Comparison of ENCODE assay signal across 17 cellular contexts in the genomic region with DNA sequence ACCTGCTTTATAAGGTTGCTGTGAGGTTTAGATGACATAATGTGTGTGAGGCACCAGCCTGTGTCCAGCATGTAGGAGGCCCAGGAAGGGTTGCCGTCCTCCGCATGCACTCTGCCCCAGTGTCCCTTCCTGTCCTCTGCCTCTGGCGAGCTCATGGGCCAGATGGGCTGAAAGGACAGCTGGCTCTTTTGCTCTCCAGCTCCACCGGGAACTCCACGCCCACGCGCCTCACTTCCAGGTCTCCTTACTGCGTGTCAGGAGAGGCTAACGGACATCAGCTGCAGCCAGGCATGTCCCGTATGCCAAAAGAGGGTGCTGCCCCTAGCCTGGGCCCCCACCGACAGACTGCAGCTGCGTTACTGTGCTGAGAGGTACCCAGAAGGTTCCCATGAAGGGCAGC. TPM values are rescaled to one million over a fixed set of nuclear protein-coding genes. Genes with fewer than 3 reads are reported as not detected.
"Had no signal": no experiment of that assay in that cellular context is flagged by ENCODE, and none has a peak within 500 bp of the region (broad histone marks: within the 10 kb centered on the region; RNA-seq: fewer than 3 reads in every experiment).

No MANE protein-coding gene starts in this region.

- H3K36me3 ChIP-seq: cardiac muscle cell, colonic mucosa had no signal

- DNase-seq: activated CD4-positive, alpha-beta memory T cell treated with anti-CD3 and anti-CD28 coated beads for 36 hours; activated CD4-positive, CD25-positive, alpha-beta regulatory T cell treated with anti-CD3 and anti-CD28 coated beads, Interleukin-2, amount 50 U/mL, for 72 hours; activated naive CD4-positive, alpha-beta T cell; activated T-cell treated with anti-CD3 and anti-CD28 coated beads, Interleukin-2, amount 50 U/mL, for 72 hours; colonic mucosa; esophagus squamous epithelium; midbrain; naive thymus-derived CD8-positive, alpha-beta T cell; stimulated activated CD4-positive, alpha-beta T cell treated with anti-CD3 and anti-CD28 coated beads, Interleukin-15, amount 100 ng/mL, for 24 hours; stimulated activated CD4-positive, alpha-beta T cell treated with anti-CD3 and anti-CD28 coated beads, Interleukin-4, amount 100 ng/mL, for 4 hours; stimulated activated naive CD8-positive, alpha-beta T cell treated with anti-CD3 and anti-CD28 coated beads, Interleukin-15, amount 100 ng/mL, for 72 hours; testis; upper lobe of right lung had no signal

- FAIRE-seq: astrocyte had no signal

- H3K4me1 Mint-ChIP-seq: naive thymus-derived CD8-positive, alpha-beta T cell; stimulated activated naive CD8-positive, alpha-beta T cell treated with anti-CD3 and anti-CD28 coated beads, Interleukin-15, amount 100 ng/mL, for 72 hours had no signal

- H3K27ac Mint-ChIP-seq: activated CD4-positive, alpha-beta memory T cell treated with anti-CD3 and anti-CD28 coated beads for 36 hours; activated T-cell treated with anti-CD3 and anti-CD28 coated beads, Interleukin-2, amount 50 U/mL, for 72 hours; stimulated activated naive CD8-positive, alpha-beta T cell treated with anti-CD3 and anti-CD28 coated beads, Interleukin-15, amount 100 ng/mL, for 72 hours had no signal

- H3K4me3 ChIP-seq: cardiac muscle cell, colonic mucosa, esophagus squamous epithelium, heart left ventricle, lung, testis, upper lobe of right lung had no signal

- H3K9me3 ChIP-seq: colonic mucosa, esophagus squamous epithelium, heart left ventricle, testis, upper lobe of right lung had no signal

- H3K27me3 Mint-ChIP-seq: activated CD4-positive, alpha-beta memory T cell treated with anti-CD3 and anti-CD28 coated beads for 36 hours; naive thymus-derived CD8-positive, alpha-beta T cell; stimulated activated naive CD8-positive, alpha-beta T cell treated with anti-CD3 and anti-CD28 coated beads, Interleukin-15, amount 100 ng/mL, for 72 hours had no signal

- H3K4me1 ChIP-seq: colonic mucosa, esophagus squamous epithelium, testis, upper lobe of right lung had no signal

- H3K4me3 Mint-ChIP-seq: activated CD4-positive, alpha-beta memory T cell treated with anti-CD3 and anti-CD28 coated beads for 36 hours; activated T-cell treated with anti-CD3 and anti-CD28 coated beads, Interleukin-2, amount 50 U/mL, for 72 hours; naive thymus-derived CD8-positive, alpha-beta T cell; stimulated activated naive CD8-positive, alpha-beta T cell treated with anti-CD3 and anti-CD28 coated beads, Interleukin-15, amount 100 ng/mL, for 72 hours had no signal

- H3K27me3 ChIP-seq: cardiac muscle cell, colonic mucosa, esophagus squamous epithelium, testis, upper lobe of right lung had no signal

- H3K27ac ChIP-seq: cardiac muscle cell, colonic mucosa, esophagus squamous epithelium, heart left ventricle, testis, upper lobe of right lung had no signal

- ATAC-seq: activated T-cell treated with anti-CD3 and anti-CD28 coated beads, Interleukin-2, amount 50 U/mL, for 72 hours; naive thymus-derived CD8-positive, alpha-beta T cell; stimulated activated naive CD8-positive, alpha-beta T cell treated with anti-CD3 and anti-CD28 coated beads, Interleukin-15, amount 100 ng/mL, for 72 hours; upper lobe of right lung had no signal

- H3K9me3 Mint-ChIP-seq: activated CD4-positive, alpha-beta memory T cell treated with anti-CD3 and anti-CD28 coated beads for 36 hours; activated T-cell treated with anti-CD3 and anti-CD28 coated beads, Interleukin-2, amount 50 U/mL, for 72 hours; naive thymus-derived CD8-positive, alpha-beta T cell; stimulated activated naive CD8-positive, alpha-beta T cell treated with anti-CD3 and anti-CD28 coated beads, Interleukin-15, amount 100 ng/mL, for 72 hours had no signal

RNA-seq across cellular contexts. Expression of a gene that starts 12.2 kb away (rescaled TPM):
- total RNA-seq: astrocyte had no signal
